In the genomic region with DNA sequence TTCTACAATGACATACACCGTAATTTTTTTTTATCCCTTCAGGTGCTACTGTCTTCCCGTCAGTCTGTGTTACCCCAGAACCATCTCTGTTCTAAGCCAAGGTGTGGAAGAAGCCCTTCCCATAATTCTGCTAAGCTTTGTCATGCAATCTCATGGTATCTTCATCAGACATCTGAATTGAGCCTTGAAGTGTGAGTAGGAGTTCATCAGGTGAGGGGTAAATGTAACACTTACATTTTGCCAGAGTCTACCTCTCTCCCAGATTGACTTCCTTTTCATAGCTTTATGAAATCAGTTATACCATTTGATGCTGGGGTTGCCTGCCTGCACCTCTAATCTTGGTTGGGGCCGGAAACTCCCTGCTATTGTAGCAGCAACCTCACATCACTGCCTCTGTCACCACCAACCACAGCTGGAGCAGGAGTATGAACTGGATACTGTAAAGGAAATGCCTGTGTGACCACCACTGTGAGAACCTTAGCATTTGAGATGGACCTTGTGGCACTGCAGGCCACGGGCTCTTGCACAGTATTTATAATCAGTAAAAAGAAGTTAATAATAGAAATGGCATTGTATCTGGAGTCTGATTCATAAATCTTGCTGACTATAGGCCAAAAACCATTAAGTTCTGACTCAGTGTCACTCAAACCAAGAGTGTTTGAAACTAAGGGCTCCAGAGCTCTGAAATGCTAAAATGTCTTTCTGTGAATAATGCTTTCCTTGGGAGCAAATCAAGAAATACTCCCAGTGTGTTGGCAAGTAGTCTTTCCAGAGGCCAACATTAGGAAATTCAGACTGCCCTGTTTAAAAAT, we compare ENCODE assay signal across 8 cellular contexts. TPM values are rescaled to one million over a fixed set of nuclear protein-coding genes. Genes with fewer than 3 reads are reported as not detected.
A peak's percentile ranks its signal among the peaks of the same experiment; 100 is the strongest.
DNase-seq lines count a peak whose midpoint lies in the region; ATAC-seq and TF ChIP-seq lines count a peak whose summit lies in the region.

No MANE protein-coding gene starts in this region.

- ATAC-seq in GM19395 (IDR thresholded peaks at IDR 0.05; ENCODE audit: unreplicated experiment) (peak; percentile 81), HG03442 (IDR thresholded peaks at IDR 0.05; ENCODE audit: unreplicated experiment) (peak; percentile 92), sciatic nerve (peak; percentile 54)

- intact Hi-C loops in sciatic nerve (cut with DNase I) (no loop called here), posterior cingulate gyrus (cut with DNase I) (no loop called here)

- DNase-seq in A172 (ENCODE audit: low spot score) = peak; percentile 71
- peak; percentile 44 for DNase-seq in amniotic epithelial cell (ENCODE audit: low read depth)
- DNase-seq in sciatic nerve (ENCODE audit: low spot score) = no peak
- no peak for DNase-seq in GM10248 (ENCODE audit: extremely low spot score)
- DNase-seq in DMS153 treated with DMSO at 0.1 percent for 48 hours (lab: John Stamatoyannopoulos, UW; ENCODE audit: unreplicated experiment) = no peak
- no peak for DNase-seq in posterior cingulate gyrus

- TF ChIP-seq CTCF in GM10248 (IDR thresholded peaks at IDR 0.05; ENCODE audit: control extremely low read depth, extremely low read depth, low read depth, missing control alignments) = no peak

- POLR2A ChIA-PET in GM10248 (lab: Yijun Ruan, JAX) = no interaction called here

- CTCF ChIA-PET in GM10248 (lab: Yijun Ruan, JAX) = interaction anchor here (0.9 to 3.8 kb wide), 6 partner anchors 10 to 121 kb away, joined by 3 to 26 read pairs (median 4); no protein-coding TSS in a partner anchor

RNA-seq across cellular contexts. Expression of a gene that starts 58.6 kb away (rescaled TPM):
- 30.7 and 34.8 TPM in 2 replicates for total RNA-seq in A172 (2014; rRNA removed; shearing (Covaris generic))
- total RNA-seq in sciatic nerve = 45.1 TPM

Comparison
In these comparisons a context has a peak if more than half of its experiments do, and no peak if none do; other contexts are left out.
1. DNase-seq: peak in A172 (single experiment) and amniotic epithelial cell (single experiment); none in sciatic nerve (single experiment), GM10248 (single experiment), DMS153 treated with DMSO at 0.1 percent for 48 hours (single experiment) and posterior cingulate gyrus (0 of 10).
2. Peak in every context shown above with its lines, with median percentiles within 50 percentile points of each other: ATAC-seq.